27 cellular contexts compared by ENCODE assay signal in the genomic region with DNA sequence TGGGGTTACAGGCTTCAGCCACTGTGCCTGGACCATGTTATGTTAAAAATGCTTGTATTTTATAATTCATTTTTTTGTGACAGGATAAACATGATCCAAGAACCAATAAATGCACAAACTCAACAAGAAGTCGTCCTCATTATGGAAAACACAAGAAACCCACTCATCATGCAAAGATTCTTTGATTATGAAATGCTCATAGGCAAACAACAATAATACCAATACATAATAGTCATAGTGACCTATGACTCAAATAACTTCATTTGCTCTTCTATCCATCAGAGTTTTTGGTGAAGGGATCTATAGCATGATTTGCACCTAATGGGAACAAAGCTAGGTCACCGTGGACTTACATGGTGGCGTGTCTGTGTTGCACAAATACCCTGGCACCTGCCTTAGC.
"Had no signal": no experiment of that assay in that cellular context is flagged by ENCODE, and none has a peak within 500 bp of the region (broad histone marks: within the 10 kb centered on the region; RNA-seq: fewer than 3 reads in every experiment).

No MANE protein-coding gene starts in this region.

- ATAC-seq: activated CD4-positive, alpha-beta T cell treated with anti-CD3 and anti-CD28 coated beads for 36 hours; effector memory CD8-positive, alpha-beta T cell; esophagus mucosa; gastroesophageal sphincter; left ventricle myocardium superior; natural killer cell treated with Interleukin-12 subunit alpha and Interleukin-12 subunit beta and Interleukin-15 and Interleukin-18, amount 100 ng/mL, for 72 hours; pancreas; psoas muscle; stimulated activated naive CD8-positive, alpha-beta T cell treated with anti-CD3 and anti-CD28 coated beads, Interleukin-15, amount 100 ng/mL, for 72 hours had no signal

- DNase-seq: activated B cell treated with CpG ODN at 0.5 μM for 24 hours; activated CD4-positive, alpha-beta T cell treated with anti-CD3 and anti-CD28 coated beads for 36 hours; activated CD4-positive, alpha-beta T cell treated with anti-CD3 and anti-CD28 coated beads, Interleukin-2, amount 50 U/mL, for 48 hours; activated naive CD4-positive, alpha-beta T cell treated with anti-CD3 and anti-CD28 coated beads for 36 hours; activated T-cell treated with anti-CD3 and anti-CD28 coated beads, Interleukin-2, amount 50 U/mL, for 48 hours; aorta; brain microvascular endothelial cell; colonic mucosa; dorsolateral prefrontal cortex; effector memory CD8-positive, alpha-beta T cell; head of caudate nucleus; hypothalamus; left ventricle myocardium superior; mammary epithelial cell; midbrain; pancreas; psoas muscle; stimulated activated CD4-positive, alpha-beta T cell treated with anti-CD3 and anti-CD28 coated beads, Interleukin-1b, Interleukin-23, amount 100 ng/mL, for 48 hours; stimulated activated naive CD8-positive, alpha-beta T cell treated with anti-CD3 and anti-CD28 coated beads, Interleukin-15, amount 100 ng/mL, for 72 hours; T1000; tibial artery had no signal

- H3K4me3 Mint-ChIP-seq: activated B cell treated with CpG ODN at 0.5 μM for 24 hours; activated CD4-positive, alpha-beta T cell treated with anti-CD3 and anti-CD28 coated beads for 36 hours; activated naive CD4-positive, alpha-beta T cell treated with anti-CD3 and anti-CD28 coated beads for 36 hours; central memory CD8-positive, alpha-beta T cell; effector memory CD8-positive, alpha-beta T cell; natural killer cell treated with Interleukin-12 subunit alpha and Interleukin-12 subunit beta and Interleukin-15 and Interleukin-18, amount 100 ng/mL, for 72 hours; stimulated activated naive CD8-positive, alpha-beta T cell treated with anti-CD3 and anti-CD28 coated beads, Interleukin-15, amount 100 ng/mL, for 72 hours; T-helper 1 cell treated with Interleukin-12 subunit alpha and Interleukin-12 subunit beta and Interleukin-4 antibody, amounts not matched to agents 30 μg/mL and 1 μg/mL, for 36 hours had no signal

- H3K4me3 ChIP-seq: colonic mucosa, dorsolateral prefrontal cortex, gastroesophageal sphincter, pancreas, psoas muscle, right atrium auricular region, tibial artery had no signal

- H3K27ac Mint-ChIP-seq: activated B cell treated with CpG ODN at 0.5 μM for 24 hours; activated CD4-positive, alpha-beta T cell treated with anti-CD3 and anti-CD28 coated beads for 36 hours; activated naive CD4-positive, alpha-beta T cell treated with anti-CD3 and anti-CD28 coated beads for 36 hours; effector memory CD8-positive, alpha-beta T cell; natural killer cell treated with Interleukin-12 subunit alpha and Interleukin-12 subunit beta and Interleukin-15 and Interleukin-18, amount 100 ng/mL, for 72 hours; stimulated activated naive CD8-positive, alpha-beta T cell treated with anti-CD3 and anti-CD28 coated beads, Interleukin-15, amount 100 ng/mL, for 72 hours; T-helper 1 cell treated with Interleukin-12 subunit alpha and Interleukin-12 subunit beta and Interleukin-4 antibody, amounts not matched to agents 30 μg/mL and 1 μg/mL, for 36 hours had no signal

- H3K9me3 Mint-ChIP-seq: activated B cell treated with CpG ODN at 0.5 μM for 24 hours; natural killer cell treated with Interleukin-12 subunit alpha and Interleukin-12 subunit beta and Interleukin-15 and Interleukin-18, amount 100 ng/mL, for 72 hours had no signal

- H3K9me3 ChIP-seq: colonic mucosa, gastroesophageal sphincter, pancreas, psoas muscle, right atrium auricular region, tibial artery had no signal

- H3K27me3 ChIP-seq: brain microvascular endothelial cell, colonic mucosa, dorsolateral prefrontal cortex, gastroesophageal sphincter, pancreas, right atrium auricular region, tibial artery had no signal

- H3K36me3 ChIP-seq: brain microvascular endothelial cell, colonic mucosa, gastroesophageal sphincter, pancreas, right atrium auricular region, tibial artery had no signal

- H3K4me1 ChIP-seq: colonic mucosa, tibial artery had no signal
